17 cellular contexts compared by ENCODE assay signal in genomic region chr4:15971068-15971801, GRCh38. TPM values are rescaled to one million over a fixed set of nuclear protein-coding genes. Genes with fewer than 3 reads are reported as not detected.
DNase-seq lines count a peak whose midpoint lies in the region; ATAC-seq and TF ChIP-seq lines count a peak whose summit lies in the region.
"Had no signal": no experiment of that assay in that cellular context is flagged by ENCODE, and none has a peak within 500 bp of the region (broad histone marks: within the 10 kb centered on the region; RNA-seq: fewer than 3 reads in every experiment).

No MANE protein-coding gene starts in this region.

- H3K27me3 Mint-ChIP-seq in immature natural killer cell (ENCODE audit: low read depth in 3 of 3) (peaks cover 0 to 10% (median 3%) of the 10 kb centered on the region in 3 donors), CD14-positive monocyte (ENCODE audit: low read depth in 3 of 3) (peaks cover 0 to 1% (median 1%) of the 10 kb centered on the region in 3 donors)
- peaks cover 19% of the 10 kb centered on the region for H3K27me3 Mint-ChIP-seq in stimulated activated memory B cell treated with anti-CD40 and anti-IgM and Interleukin-4, amounts not matched to agents 10 μg/mL and 1 μg/mL and 100 μg/mL, for 72 hours
- H3K27me3 Mint-ChIP-seq: IgD-negative memory B cell had no signal

- no peaks in the 10 kb centered on the region for H3K36me3 ChIP-seq in RWPE2 (ENCODE audit: low read depth)

- no peak overlapping the region for H3K27ac ChIP-seq in RWPE2 (ENCODE audit: poor library complexity, severe bottlenecking)
- H3K27ac ChIP-seq: 22Rv1, GM23248, HL-60 had no signal

- H3K4me1 Mint-ChIP-seq in immature natural killer cell, result peaks cover 13 to 21% of the 10 kb centered on the region in 2 donors
- no peaks in the 10 kb centered on the region for H3K4me1 Mint-ChIP-seq in stimulated activated memory B cell treated with anti-CD40 and anti-IgM and Interleukin-4, amounts not matched to agents 10 μg/mL and 1 μg/mL and 100 μg/mL, for 72 hours
- H3K4me1 Mint-ChIP-seq in CD14-positive monocyte, result peaks cover 4% of the 10 kb centered on the region
- H3K4me1 Mint-ChIP-seq: IgD-negative memory B cell had no signal

- no peaks in the 10 kb centered on the region for H3K27me3 ChIP-seq in RWPE2 (ENCODE audit: insufficient read depth, poor library complexity, severe bottlenecking)

- intact Hi-C loops in CD14-positive monocyte (cut with micrococcal nuclease), result no loop called here

- TF ChIP-seq CTCF in RWPE2 (IDR thresholded peaks at IDR 0.05; ENCODE audit: poor library complexity, severe bottlenecking) (no peak), CD14-positive monocyte (IDR thresholded peaks at IDR 0.05) (no peak)

- no peaks in the 10 kb centered on the region for H3K4me1 ChIP-seq in RWPE2 (ENCODE audit: insufficient read depth, poor library complexity, severe bottlenecking)

- no peak overlapping the region for H3K4me3 ChIP-seq in RWPE2 (ENCODE audit: severe bottlenecking)
- H3K4me3 ChIP-seq: GM23248 had no signal

- H3K27ac Mint-ChIP-seq in immature natural killer cell (peak overlapping the region in 5 of 6 donors; percentile 77 to 94 (median 87)), CD14-positive monocyte (no peak overlapping the region)
- H3K27ac Mint-ChIP-seq in stimulated activated memory B cell treated with anti-CD40 and anti-IgM and Interleukin-4, amounts not matched to agents 10 μg/mL and 1 μg/mL and 100 μg/mL, for 72 hours, result no peak overlapping the region
- H3K27ac Mint-ChIP-seq: IgD-negative memory B cell had no signal

- H3K9me3 Mint-ChIP-seq in immature natural killer cell (no peaks in the 10 kb centered on the region), CD14-positive monocyte (peaks cover 0 to 1% (median 0%) of the 10 kb centered on the region in 7 donors)
- peaks cover 3% of the 10 kb centered on the region for H3K9me3 Mint-ChIP-seq in stimulated activated memory B cell treated with anti-CD40 and anti-IgM and Interleukin-4, amounts not matched to agents 10 μg/mL and 1 μg/mL and 100 μg/mL, for 72 hours

- H3K4me3 Mint-ChIP-seq in immature natural killer cell, result peak overlapping the region in 4 of 5 donors; percentile 12 to 49 (median 18)
- no peak overlapping the region for H3K4me3 Mint-ChIP-seq in stimulated activated memory B cell treated with anti-CD40 and anti-IgM and Interleukin-4, amounts not matched to agents 10 μg/mL and 1 μg/mL and 100 μg/mL, for 72 hours
- no peak overlapping the region for H3K4me3 Mint-ChIP-seq in CD14-positive monocyte
- H3K4me3 Mint-ChIP-seq: IgD-negative memory B cell had no signal

- H3K36me3 Mint-ChIP-seq in immature natural killer cell, result peaks cover 0 to 14% (median 3%) of the 10 kb centered on the region in 3 donors
- H3K36me3 Mint-ChIP-seq in stimulated activated memory B cell treated with anti-CD40 and anti-IgM and Interleukin-4, amounts not matched to agents 10 μg/mL and 1 μg/mL and 100 μg/mL, for 72 hours, result peaks cover 4% of the 10 kb centered on the region
- H3K36me3 Mint-ChIP-seq in CD14-positive monocyte, result no peaks in the 10 kb centered on the region
- H3K36me3 Mint-ChIP-seq: IgD-negative memory B cell had no signal

- DNase-seq in DMS53 (lab: John Stamatoyannopoulos, UW) (peak; percentile 19), DMS53 treated with DMSO at 0.1 percent for 48 hours (lab: John Stamatoyannopoulos, UW; ENCODE audit: unreplicated experiment) (no peak), RWPE2 (ENCODE audit: low spot score) (no peak), immature natural killer cell (peak; percentile 61 to 66 (median 63)), HuH-7 (ENCODE audit: low spot score) (no peak), CD14-positive monocyte (ENCODE audit: low spot score) (no peak)
- DNase-seq: Calu3, DMS 273 treated with DMSO at 0.1 percent for 48 hours, DMS79 treated with DMSO at 0.1 percent for 48 hours, EL, GM23248, H7 had no signal

- H3K9me3 ChIP-seq in RWPE2 (ENCODE audit: severe bottlenecking), result no peaks in the 10 kb centered on the region

- ATAC-seq in RWPE2 (ENCODE audit: low read depth), result peak; percentile 10; the same call in 1 of the 3 replicates
- peak; percentile 13 for ATAC-seq in stimulated activated memory B cell treated with anti-CD40 and anti-IgM and Interleukin-4, amounts not matched to agents 10 μg/mL and 1 μg/mL and 100 μg/mL, for 72 hours

RNA-seq across cellular contexts. Expression of gene FGFBP2, which starts 8.3 kb away (rescaled TPM):
- polyA plus RNA-seq in immature natural killer cell, result 1,000 to 10,000 TPM; 1,171 to 1,886 (median 1,278) TPM
- 1 to 10 TPM in 1 of 2 donors, under 1 TPM in 1; 0.61 to 1.1 TPM for polyA plus RNA-seq in CD14-positive monocyte
- polyA plus RNA-seq: BJ, GM23248 had no signal

RNA-seq across cellular contexts. Expression of gene FGFBP1, which starts 32.7 kb away (rescaled TPM):
- polyA plus RNA-seq in immature natural killer cell, result under 1 TPM in 1 of 3 donors, not detected in 2; 0.53 TPM
- polyA plus RNA-seq in CD14-positive monocyte, result not detected
- polyA plus RNA-seq: BJ, GM23248, IgD-negative memory B cell had no signal

Comparison
In these comparisons a context has a peak if more than half of its experiments do, and no peak if none do; other contexts are left out.
1. DNase-seq: peak in DMS53 (single experiment) and immature natural killer cell (3 of 3); none in DMS53 treated with DMSO at 0.1 percent for 48 hours (single experiment), RWPE2 (single experiment), HuH-7 (single experiment) and CD14-positive monocyte (single experiment).
2. H3K27ac Mint-ChIP-seq: peak in immature natural killer cell (5 of 6); none in stimulated activated memory B cell treated with anti-CD40 and anti-IgM and Interleukin-4, amounts not matched to agents 10 μg/mL and 1 μg/mL and 100 μg/mL, for 72 hours (single experiment) and CD14-positive monocyte (0 of 7).
3. H3K4me3 Mint-ChIP-seq: peak in immature natural killer cell (4 of 5); none in stimulated activated memory B cell treated with anti-CD40 and anti-IgM and Interleukin-4, amounts not matched to agents 10 μg/mL and 1 μg/mL and 100 μg/mL, for 72 hours (single experiment) and CD14-positive monocyte (0 of 2).
4. RNA of gene FGFBP2, which starts 8.3 kb away (polyA plus RNA-seq): 1,171 to 1,886 TPM in immature natural killer cell; 0.61 to 1.1 TPM in CD14-positive monocyte; every median in the first group is over 100 times any median in the second.